ENCODE assay signal across 1 cellular context in the genomic region with DNA sequence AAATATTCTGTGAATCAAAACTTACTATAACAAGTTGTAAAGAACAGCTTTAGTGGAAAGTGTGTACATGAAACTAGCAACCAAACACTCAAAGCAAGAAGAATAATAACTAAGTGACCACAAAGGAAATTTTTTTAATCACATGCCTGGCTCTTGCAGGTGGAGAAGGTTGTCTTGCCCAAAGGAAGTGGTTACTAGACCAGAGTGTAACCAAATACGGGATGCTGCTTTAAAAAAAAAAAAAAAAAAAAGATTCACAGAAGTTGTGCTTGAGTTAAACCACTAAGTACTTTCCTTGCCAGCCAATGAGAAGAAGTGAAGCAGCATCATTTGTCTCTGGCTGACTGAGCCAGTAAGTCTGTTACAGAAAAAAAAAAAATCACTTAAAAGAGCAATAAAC.
TF ChIP-seq lines count a peak whose summit lies in the region.

No MANE protein-coding gene starts in this region.

TF ChIP-seq in GM12878, 131 proteins besides CTCF, POLR2A, EP300 and RAD21 (continued from another document and continues in another):
- peak; percentile 80; the same call in 1 of the 2 replicates for TF ChIP-seq MTA3 (IDR thresholded peaks at IDR 0.05; ENCODE audit: borderline replicate concordance, low read length)
- TF ChIP-seq TCF3 (IDR thresholded peaks at IDR 0.05; ENCODE audit: borderline replicate concordance, insufficient read depth, low read depth, low read length) = peak; percentile 82
- TF ChIP-seq, protein P1, sequence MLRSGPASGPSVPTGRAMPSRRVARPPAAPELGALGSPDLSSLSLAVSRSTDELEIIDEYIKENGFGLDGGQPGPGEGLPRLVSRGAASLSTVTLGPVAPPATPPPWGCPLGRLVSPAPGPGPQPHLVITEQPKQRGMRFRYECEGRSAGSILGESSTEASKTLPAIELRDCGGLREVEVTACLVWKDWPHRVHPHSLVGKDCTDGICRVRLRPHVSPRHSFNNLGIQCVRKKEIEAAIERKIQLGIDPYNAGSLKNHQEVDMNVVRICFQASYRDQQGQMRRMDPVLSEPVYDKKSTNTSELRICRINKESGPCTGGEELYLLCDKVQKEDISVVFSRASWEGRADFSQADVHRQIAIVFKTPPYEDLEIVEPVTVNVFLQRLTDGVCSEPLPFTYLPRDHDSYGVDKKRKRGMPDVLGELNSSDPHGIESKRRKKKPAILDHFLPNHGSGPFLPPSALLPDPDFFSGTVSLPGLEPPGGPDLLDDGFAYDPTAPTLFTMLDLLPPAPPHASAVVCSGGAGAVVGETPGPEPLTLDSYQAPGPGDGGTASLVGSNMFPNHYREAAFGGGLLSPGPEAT (IDR thresholded peaks at IDR 0.05; ENCODE audit: low read depth) = peak; percentile 94
- TF ChIP-seq, protein P2, sequence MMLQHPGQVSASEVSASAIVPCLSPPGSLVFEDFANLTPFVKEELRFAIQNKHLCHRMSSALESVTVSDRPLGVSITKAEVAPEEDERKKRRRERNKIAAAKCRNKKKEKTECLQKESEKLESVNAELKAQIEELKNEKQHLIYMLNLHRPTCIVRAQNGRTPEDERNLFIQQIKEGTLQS (IDR thresholded peaks at IDR 0.05; ENCODE audit: borderline replicate concordance, extremely low read depth, low read depth, low read length) = no peak
- TF ChIP-seq PAX5 (IDR thresholded peaks at IDR 0.05; ENCODE audit: borderline replicate concordance, low read depth, low read length) = peak; percentile 93
- TF ChIP-seq RB1 (IDR thresholded peaks at IDR 0.05; ENCODE audit: borderline replicate concordance) = no peak
- TF ChIP-seq TCF7 (IDR thresholded peaks at IDR 0.05; ENCODE audit: borderline replicate concordance) = no peak
- no peak for TF ChIP-seq NFXL1 (IDR thresholded peaks at IDR 0.05; ENCODE audit: borderline replicate concordance)
- TF ChIP-seq RUNX3 (IDR thresholded peaks at IDR 0.05; ENCODE audit: low read length) = peak; percentile 100
- TF ChIP-seq BACH1 (IDR thresholded peaks at IDR 0.05; ENCODE audit: borderline replicate concordance) = no peak; the same call in 1 of the 2 replicates
- TF ChIP-seq ZNF217 (IDR thresholded peaks at IDR 0.05) = no peak; the same call in 1 of the 2 replicates
- no peak for TF ChIP-seq SREBF2 (IDR thresholded peaks at IDR 0.05; ENCODE audit: low read length)
- TF ChIP-seq HDAC6 (IDR thresholded peaks at IDR 0.05; ENCODE audit: unreplicated experiment) = no peak
- no peak for TF ChIP-seq E2F4 (IDR thresholded peaks at IDR 0.05; ENCODE audit: low read depth, low read length)
- TF ChIP-seq HDAC2 (IDR thresholded peaks at IDR 0.05) = no peak; the same call in 1 of the 2 replicates
- peak; percentile 58; the same call in 1 of the 2 replicates for TF ChIP-seq EED (IDR thresholded peaks at IDR 0.05; ENCODE audit: low read depth)
- peak; percentile 92 for TF ChIP-seq CBFB (IDR thresholded peaks at IDR 0.05; ENCODE audit: low read depth)
- TF ChIP-seq YY1 (IDR thresholded peaks at IDR 0.05; ENCODE audit: low read depth, low read length) = no peak
- TF ChIP-seq LARP7 (IDR thresholded peaks at IDR 0.05) = no peak
- peak; percentile 72 for TF ChIP-seq MEF2B (IDR thresholded peaks at IDR 0.05; ENCODE audit: partially characterized antibody, poor library complexity, severe bottlenecking)
- no peak; the same call in 1 of the 2 replicates for TF ChIP-seq IKZF1 (conservative IDR thresholded peaks at IDR 0.05)
- peak; percentile 92 for TF ChIP-seq CREB1 (IDR thresholded peaks at IDR 0.05; ENCODE audit: low read depth)
- peak; percentile 89 for TF ChIP-seq TCF12 (IDR thresholded peaks at IDR 0.05; ENCODE audit: low read depth, low read length)
- TF ChIP-seq, protein P3, sequence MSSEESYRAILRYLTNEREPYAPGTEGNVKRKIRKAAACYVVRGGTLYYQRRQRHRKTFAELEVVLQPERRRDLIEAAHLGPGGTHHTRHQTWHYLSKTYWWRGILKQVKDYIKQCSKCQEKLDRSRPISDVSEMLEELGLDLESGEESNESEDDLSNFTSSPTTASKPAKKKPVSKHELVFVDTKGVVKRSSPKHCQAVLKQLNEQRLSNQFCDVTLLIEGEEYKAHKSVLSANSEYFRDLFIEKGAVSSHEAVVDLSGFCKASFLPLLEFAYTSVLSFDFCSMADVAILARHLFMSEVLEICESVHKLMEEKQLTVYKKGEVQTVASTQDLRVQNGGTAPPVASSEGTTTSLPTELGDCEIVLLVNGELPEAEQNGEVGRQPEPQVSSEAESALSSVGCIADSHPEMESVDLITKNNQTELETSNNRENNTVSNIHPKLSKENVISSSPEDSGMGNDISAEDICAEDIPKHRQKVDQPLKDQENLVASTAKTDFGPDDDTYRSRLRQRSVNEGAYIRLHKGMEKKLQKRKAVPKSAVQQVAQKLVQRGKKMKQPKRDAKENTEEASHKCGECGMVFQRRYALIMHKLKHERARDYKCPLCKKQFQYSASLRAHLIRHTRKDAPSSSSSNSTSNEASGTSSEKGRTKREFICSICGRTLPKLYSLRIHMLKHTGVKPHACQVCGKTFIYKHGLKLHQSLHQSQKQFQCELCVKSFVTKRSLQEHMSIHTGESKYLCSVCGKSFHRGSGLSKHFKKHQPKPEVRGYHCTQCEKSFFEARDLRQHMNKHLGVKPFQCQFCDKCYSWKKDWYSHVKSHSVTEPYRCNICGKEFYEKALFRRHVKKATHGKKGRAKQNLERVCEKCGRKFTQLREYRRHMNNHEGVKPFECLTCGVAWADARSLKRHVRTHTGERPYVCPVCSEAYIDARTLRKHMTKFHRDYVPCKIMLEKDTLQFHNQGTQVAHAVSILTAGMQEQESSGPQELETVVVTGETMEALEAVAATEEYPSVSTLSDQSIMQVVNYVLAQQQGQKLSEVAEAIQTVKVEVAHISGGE (CRISPR knock-in tag; IDR thresholded peaks at IDR 0.05) = no peak
- TF ChIP-seq TBL1XR1 (IDR thresholded peaks at IDR 0.05; ENCODE audit: low read depth, low read length) = peak; percentile 91
- TF ChIP-seq POLR2AphosphoS5 (IDR thresholded peaks at IDR 0.05; ENCODE audit: low read length) = no peak
- TF ChIP-seq, protein P4, sequence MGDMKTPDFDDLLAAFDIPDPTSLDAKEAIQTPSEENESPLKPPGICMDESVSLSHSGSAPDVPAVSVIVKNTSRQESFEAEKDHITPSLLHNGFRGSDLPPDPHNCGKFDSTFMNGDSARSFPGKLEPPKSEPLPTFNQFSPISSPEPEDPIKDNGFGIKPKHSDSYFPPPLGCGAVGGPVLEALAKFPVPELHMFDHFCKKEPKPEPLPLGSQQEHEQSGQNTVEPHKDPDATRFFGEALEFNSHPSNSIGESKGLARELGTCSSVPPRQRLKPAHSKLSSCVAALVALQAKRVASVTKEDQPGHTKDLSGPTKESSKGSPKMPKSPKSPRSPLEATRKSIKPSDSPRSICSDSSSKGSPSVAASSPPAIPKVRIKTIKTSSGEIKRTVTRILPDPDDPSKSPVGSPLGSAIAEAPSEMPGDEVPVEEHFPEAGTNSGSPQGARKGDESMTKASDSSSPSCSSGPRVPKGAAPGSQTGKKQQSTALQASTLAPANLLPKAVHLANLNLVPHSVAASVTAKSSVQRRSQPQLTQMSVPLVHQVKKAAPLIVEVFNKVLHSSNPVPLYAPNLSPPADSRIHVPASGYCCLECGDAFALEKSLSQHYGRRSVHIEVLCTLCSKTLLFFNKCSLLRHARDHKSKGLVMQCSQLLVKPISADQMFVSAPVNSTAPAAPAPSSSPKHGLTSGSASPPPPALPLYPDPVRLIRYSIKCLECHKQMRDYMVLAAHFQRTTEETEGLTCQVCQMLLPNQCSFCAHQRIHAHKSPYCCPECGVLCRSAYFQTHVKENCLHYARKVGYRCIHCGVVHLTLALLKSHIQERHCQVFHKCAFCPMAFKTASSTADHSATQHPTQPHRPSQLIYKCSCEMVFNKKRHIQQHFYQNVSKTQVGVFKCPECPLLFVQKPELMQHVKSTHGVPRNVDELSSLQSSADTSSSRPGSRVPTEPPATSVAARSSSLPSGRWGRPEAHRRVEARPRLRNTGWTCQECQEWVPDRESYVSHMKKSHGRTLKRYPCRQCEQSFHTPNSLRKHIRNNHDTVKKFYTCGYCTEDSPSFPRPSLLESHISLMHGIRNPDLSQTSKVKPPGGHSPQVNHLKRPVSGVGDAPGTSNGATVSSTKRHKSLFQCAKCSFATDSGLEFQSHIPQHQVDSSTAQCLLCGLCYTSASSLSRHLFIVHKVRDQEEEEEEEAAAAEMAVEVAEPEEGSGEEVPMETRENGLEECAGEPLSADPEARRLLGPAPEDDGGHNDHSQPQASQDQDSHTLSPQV (IDR thresholded peaks at IDR 0.05) = peak; percentile 63; the same call in 1 of the 2 replicates
- no peak for TF ChIP-seq SMAD5 (IDR thresholded peaks at IDR 0.05; ENCODE audit: low read depth)
- TF ChIP-seq STAT1 (conservative IDR thresholded peaks at IDR 0.05) = no peak
- TF ChIP-seq STAT3 (IDR thresholded peaks at IDR 0.05; ENCODE audit: low read depth, low read length) = no peak
- TF ChIP-seq KAT2A (conservative IDR thresholded peaks at IDR 0.05; ENCODE audit: control insufficient read depth, low read depth, low read length) = no peak
- peak; percentile 62; the same call in 1 of the 2 replicates for TF ChIP-seq GABPA (IDR thresholded peaks at IDR 0.05; ENCODE audit: low read depth)
- TF ChIP-seq RAD51 (IDR thresholded peaks at IDR 0.05) = peak; percentile 84
- TF ChIP-seq ZNF384 (IDR thresholded peaks at IDR 0.05; ENCODE audit: borderline replicate concordance, low read depth, low read length) = peak; percentile 99
- TF ChIP-seq, protein P5, sequence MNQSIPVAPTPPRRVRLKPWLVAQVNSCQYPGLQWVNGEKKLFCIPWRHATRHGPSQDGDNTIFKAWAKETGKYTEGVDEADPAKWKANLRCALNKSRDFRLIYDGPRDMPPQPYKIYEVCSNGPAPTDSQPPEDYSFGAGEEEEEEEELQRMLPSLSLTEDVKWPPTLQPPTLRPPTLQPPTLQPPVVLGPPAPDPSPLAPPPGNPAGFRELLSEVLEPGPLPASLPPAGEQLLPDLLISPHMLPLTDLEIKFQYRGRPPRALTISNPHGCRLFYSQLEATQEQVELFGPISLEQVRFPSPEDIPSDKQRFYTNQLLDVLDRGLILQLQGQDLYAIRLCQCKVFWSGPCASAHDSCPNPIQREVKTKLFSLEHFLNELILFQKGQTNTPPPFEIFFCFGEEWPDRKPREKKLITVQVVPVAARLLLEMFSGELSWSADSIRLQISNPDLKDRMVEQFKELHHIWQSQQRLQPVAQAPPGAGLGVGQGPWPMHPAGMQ (IDR thresholded peaks at IDR 0.05; ENCODE audit: borderline replicate concordance) = no peak
- TF ChIP-seq IRF4 (IDR thresholded peaks at IDR 0.05; ENCODE audit: low read depth, low read length) = 0 out of 2 replicates have a peak, but pooled peaks have one; percentile 48
- TF ChIP-seq BCL11A (IDR thresholded peaks at IDR 0.05; ENCODE audit: low read depth, low read length) = peak; percentile 71
- TF ChIP-seq, protein P6, sequence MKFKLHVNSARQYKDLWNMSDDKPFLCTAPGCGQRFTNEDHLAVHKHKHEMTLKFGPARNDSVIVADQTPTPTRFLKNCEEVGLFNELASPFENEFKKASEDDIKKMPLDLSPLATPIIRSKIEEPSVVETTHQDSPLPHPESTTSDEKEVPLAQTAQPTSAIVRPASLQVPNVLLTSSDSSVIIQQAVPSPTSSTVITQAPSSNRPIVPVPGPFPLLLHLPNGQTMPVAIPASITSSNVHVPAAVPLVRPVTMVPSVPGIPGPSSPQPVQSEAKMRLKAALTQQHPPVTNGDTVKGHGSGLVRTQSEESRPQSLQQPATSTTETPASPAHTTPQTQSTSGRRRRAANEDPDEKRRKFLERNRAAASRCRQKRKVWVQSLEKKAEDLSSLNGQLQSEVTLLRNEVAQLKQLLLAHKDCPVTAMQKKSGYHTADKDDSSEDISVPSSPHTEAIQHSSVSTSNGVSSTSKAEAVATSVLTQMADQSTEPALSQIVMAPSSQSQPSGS (IDR thresholded peaks at IDR 0.05; ENCODE audit: low read length) = peak; percentile 87
- TF ChIP-seq CHD2 (IDR thresholded peaks at IDR 0.05; ENCODE audit: borderline replicate concordance, low read depth, low read length) = peak; percentile 67; the same call in 1 of the 2 replicates
- 0 out of 2 replicates have a peak, but pooled peaks have one; percentile 59 for TF ChIP-seq MXI1 (IDR thresholded peaks at IDR 0.05; ENCODE audit: low read depth, low read length)
- TF ChIP-seq NRF1 (conservative IDR thresholded peaks at IDR 0.05; ENCODE audit: low read depth, low read length) = no peak
- peak; percentile 33 for TF ChIP-seq KLF5 (IDR thresholded peaks at IDR 0.05; ENCODE audit: partially characterized antibody)
- TF ChIP-seq ETV6 (conservative IDR thresholded peaks at IDR 0.05 in 1 of 2, IDR thresholded peaks at IDR 0.05 in 1 of 2; ENCODE audit: borderline replicate concordance in 1 of 2, low read depth in 1 of 2) = no peak
- peak; percentile 93 for TF ChIP-seq FOXM1 (IDR thresholded peaks at IDR 0.05; ENCODE audit: low read depth, low read length)
- TF ChIP-seq CEBPB (IDR thresholded peaks at IDR 0.05; ENCODE audit: borderline replicate concordance in 1 of 2, low read depth in 2 of 2, low read length in 2 of 2) = peak in 1 of 2 experiments; percentile 78; a peak in 1 of 4 replicates
- peak; percentile 44 for TF ChIP-seq SP1 (IDR thresholded peaks at IDR 0.05; ENCODE audit: low read depth, low read length)
- TF ChIP-seq CBX3 (IDR thresholded peaks at IDR 0.05; ENCODE audit: borderline replicate concordance, low read depth) = no peak
- peak; percentile 35; the same call in 1 of the 2 replicates for TF ChIP-seq SPI1 (IDR thresholded peaks at IDR 0.05; ENCODE audit: borderline replicate concordance, insufficient read depth, low read depth, low read length)
- no peak for TF ChIP-seq POLR2AphosphoS2 (IDR thresholded peaks at IDR 0.05; ENCODE audit: low read depth, low read length)
- peak; percentile 31; the same call in 1 of the 2 replicates for TF ChIP-seq PML (IDR thresholded peaks at IDR 0.05; ENCODE audit: low read length)
